In genomic region chr11:29312817-29313216, GRCh38 we compare ENCODE assay signal across 1 cellular context.
TF ChIP-seq lines count a peak whose summit lies in the region.

No MANE protein-coding gene starts in this region.

TF ChIP-seq in SK-N-SH treated with all-trans-retinoic acid at 6 μM for 48 hours, 23 proteins besides CTCF, POLR2A, EP300 and RAD21 (continued from another document):
- TF ChIP-seq TSHZ2 (CRISPR knock-in tag; IDR thresholded peaks at IDR 0.05) (no peak), ZC3H10 (CRISPR knock-in tag; IDR thresholded peaks at IDR 0.05) (no peak), TCF4 (CRISPR knock-in tag; IDR thresholded peaks at IDR 0.05; ENCODE audit: borderline replicate concordance) (no peak), GLIS3 (CRISPR knock-in tag; IDR thresholded peaks at IDR 0.05) (no peak), SNAI2 (CRISPR knock-in tag; IDR thresholded peaks at IDR 0.05) (no peak), ZFP3 (CRISPR knock-in tag; IDR thresholded peaks at IDR 0.05) (no peak), ESRRG (CRISPR knock-in tag; IDR thresholded peaks at IDR 0.05) (no peak), ISL1 (CRISPR knock-in tag; IDR thresholded peaks at IDR 0.05) (no peak), RARB (CRISPR knock-in tag; IDR thresholded peaks at IDR 0.05) (no peak), CREB5 (CRISPR knock-in tag; IDR thresholded peaks at IDR 0.05; ENCODE audit: low read depth) (no peak), BACH2 (CRISPR knock-in tag; IDR thresholded peaks at IDR 0.05; ENCODE audit: borderline replicate concordance) (no peak), ZFP30 (CRISPR knock-in tag; IDR thresholded peaks at IDR 0.05) (no peak)
